In the genomic region with DNA sequence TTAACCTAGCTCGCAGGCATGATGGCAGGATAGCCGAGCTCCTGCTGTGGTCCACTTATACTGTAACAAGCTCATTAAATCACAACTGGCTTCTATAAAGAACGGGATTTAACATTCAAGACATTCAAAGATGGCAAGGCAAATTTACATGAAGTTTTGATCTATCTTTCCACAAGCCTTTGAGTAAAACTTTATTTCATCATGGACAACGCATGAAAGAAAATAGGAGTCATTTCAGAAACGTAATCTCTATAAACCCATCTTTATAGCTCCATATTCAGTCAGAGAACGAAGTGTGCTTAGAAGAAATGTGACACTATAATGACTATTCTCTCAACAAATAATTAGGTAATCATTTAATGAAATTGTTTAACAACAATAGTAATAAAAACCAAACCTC, we compare ENCODE assay signal across 7 cellular contexts. TPM values are rescaled to one million over a fixed set of nuclear protein-coding genes. Genes with fewer than 3 reads are reported as not detected.
DNase-seq lines count a peak whose midpoint lies in the region; ATAC-seq, FAIRE-seq and TF ChIP-seq lines count a peak whose summit lies in the region.

No MANE protein-coding gene starts in this region.

- no peak overlapping the region for H3K14ac ChIP-seq in H9 (ENCODE audit: insufficient read depth, low read length)

- no peak overlapping the region for H2BK5ac ChIP-seq in H9 (ENCODE audit: insufficient read length, low read length)

- H4K5ac ChIP-seq in H9 (ENCODE audit: insufficient read length, low read depth, low read length), result no peak overlapping the region

- H3K9me3 Mint-ChIP-seq in H9, result peaks cover 2 to 3% of the 10 kb centered on the region in 2 experiments; a peak in 2 of 5 replicates

- H3K4me3 ChIP-seq in SU-DHL-6 (ENCODE audit: insufficient read depth, low read length, poor library complexity, severe bottlenecking) (peak overlapping the region; percentile 100), fibroblast of villous mesenchyme (ENCODE audit: low read depth, low read length) (peak overlapping the region; percentile 100), small intestine (ENCODE audit: low read depth in 1 of 2, low read length in 2 of 2) (peak overlapping the region; percentile 41 to 99)

- no peak overlapping the region for H3K23ac ChIP-seq in H9 (ENCODE audit: insufficient read length, low read depth, low read length)

- no CpG with 5 or more reads among the region's 6 CpGs for WGBS in H9 (ENCODE audit: extremely low coverage, insufficient read length, low lambda C conversion rate)
- WGBS in small intestine, 3 donors, result 4 to 20% (median 5%) methylated on average over 6 of the region's 6 CpGs

- H2AK5ac ChIP-seq in H9 (ENCODE audit: insufficient read length, low read length), result no peak overlapping the region

- H2BK12ac ChIP-seq in H9 (ENCODE audit: insufficient read length, low read depth, low read length), result no peak overlapping the region

- peaks cover 4% of the 10 kb centered on the region; the same call in 1 of the 2 replicates for H3F3A ChIP-seq in SU-DHL-6 (ENCODE audit: insufficient read depth)

- H3K79me1 ChIP-seq in H9 (ENCODE audit: insufficient read depth, low read depth, low read length, poor library complexity, severe bottlenecking), result no peaks in the 10 kb centered on the region

- H4K91ac ChIP-seq in H9 (ENCODE audit: insufficient read length, low read depth, low read length), result no peak overlapping the region

- no peak for FAIRE-seq in small intestine (lab: Jason Lieb, UNC)

- H3K9ac ChIP-seq in H9 (ENCODE audit: extremely low read depth, insufficient read length, low read length) (peak overlapping the region; percentile 83), SU-DHL-6 (ENCODE audit: low read length) (peak overlapping the region; percentile 100)

- no peak overlapping the region for H2BK120ac ChIP-seq in H9 (ENCODE audit: low read depth, low read length, poor library complexity, severe bottlenecking)

- H3K27me3 ChIP-seq in H9 (ENCODE audit: insufficient read depth, low read length) (no peaks in the 10 kb centered on the region), SU-DHL-6 (ENCODE audit: low read length) (no peaks in the 10 kb centered on the region), small intestine (ENCODE audit: control insufficient read depth in 2 of 2, insufficient read depth in 2 of 2, low read length in 2 of 2) (no peaks in the 10 kb centered on the region)

- H2BK20ac ChIP-seq in H9 (ENCODE audit: low read depth, low read length, poor library complexity, severe bottlenecking), result no peak overlapping the region

- H3K4me1 ChIP-seq in H9 (ENCODE audit: insufficient read depth, low read length) (no peaks in the 10 kb centered on the region), small intestine (ENCODE audit: control insufficient read depth in 2 of 2, insufficient read depth in 1 of 2, low read depth in 1 of 2, low read length in 1 of 2) (peaks cover 0 to 3% of the 10 kb centered on the region in 2 donors)

- no peak for DNase-seq in H9
- DNase-seq in fibroblast of villous mesenchyme (ENCODE audit: low read depth), result peak; percentile 32
- DNase-seq in small intestine, result peak; percentile 20

- 0 out of 7 replicates have a peak overlapping the region, but pooled peaks of 1 of the 3 experiments have one; percentile 52 for H3K27ac Mint-ChIP-seq in H9

- ATAC-seq in GM19324 (IDR thresholded peaks at IDR 0.05; ENCODE audit: low FRiP score, unreplicated experiment) (no peak), GM21423 (IDR thresholded peaks at IDR 0.05; ENCODE audit: unreplicated experiment) (no peak), GM18520 (IDR thresholded peaks at IDR 0.05; ENCODE audit: unreplicated experiment) (no peak)

- H3K27ac ChIP-seq in H9 (ENCODE audit: insufficient read length, low read depth, low read length), result no peak overlapping the region
- H3K27ac ChIP-seq in SU-DHL-6 (ENCODE audit: low read depth, low read length), result peak overlapping the region; percentile 86; the same call in 1 of the 2 replicates
- H3K27ac ChIP-seq in small intestine (ENCODE audit: low read depth in 1 of 2, low read length in 1 of 2), result peak overlapping the region in 1 of 2 donors; percentile 24

- peaks cover 12 to 15% of the 10 kb centered on the region in 2 experiments for H3K4me1 Mint-ChIP-seq in H9

- H3T11ph ChIP-seq in H9 (ENCODE audit: low read length), result no peak overlapping the region

- H3K36me3 ChIP-seq in SU-DHL-6 (ENCODE audit: low read length) (peaks cover 7% of the 10 kb centered on the region; the same call in 1 of the 2 replicates), small intestine (ENCODE audit: control insufficient read depth in 2 of 2, insufficient read depth in 2 of 2, low read length in 2 of 2) (peaks cover 4 to 5% of the 10 kb centered on the region in 2 donors)

- H4K20me1 ChIP-seq in H9 (ENCODE audit: control insufficient read depth, insufficient read depth, insufficient read length) (no peaks in the 10 kb centered on the region), SU-DHL-6 (ENCODE audit: low read depth, low read length) (no peaks in the 10 kb centered on the region; the same call in 1 of the 2 replicates)

- no peak overlapping the region for H3K4ac ChIP-seq in H9 (ENCODE audit: low read depth, low read length)

- H3K36me3 Mint-ChIP-seq in H9 (ENCODE audit: insufficient read depth in 1 of 3, low read depth in 3 of 3), result peaks cover 6 to 11% (median 8%) of the 10 kb centered on the region in 3 experiments; a peak in 6 of 7 replicates

- H2BK15ac ChIP-seq in H9 (ENCODE audit: low read depth, low read length), result no peak overlapping the region

- TF ChIP-seq CTCF in H9 (conservative IDR thresholded peaks at IDR 0.05) (no peak), SU-DHL-6 (IDR thresholded peaks at IDR 0.05; ENCODE audit: insufficient read depth, low read length, poor library complexity, severe bottlenecking) (no peak), fibroblast of villous mesenchyme (IDR thresholded peaks at IDR 0.05; ENCODE audit: insufficient read depth, low read depth, low read length) (no peak)

- no peak overlapping the region for H3K56ac ChIP-seq in H9 (ENCODE audit: insufficient read length, low read depth, low read length)

- no peak overlapping the region for H3K18ac ChIP-seq in H9 (ENCODE audit: insufficient read length, low read depth, low read length)

- H3K23me2 ChIP-seq in H9 (ENCODE audit: insufficient read length, low read depth, low read length, poor library complexity, severe bottlenecking), result peaks cover 5% of the 10 kb centered on the region

- no peak overlapping the region for H4K8ac ChIP-seq in H9 (replicated peaks; ENCODE audit: insufficient read length, low read depth, low read length)

- H3K4me2 ChIP-seq in H9 (ENCODE audit: insufficient read depth, insufficient read length, low read length), result peak overlapping the region; percentile 78
- H3K4me2 ChIP-seq in SU-DHL-6 (ENCODE audit: low read depth, low read length, poor library complexity, severe bottlenecking), result peak overlapping the region; percentile 80

- H3K4me3 Mint-ChIP-seq in H9, result peak overlapping the region; percentile 87 to 89

- H3K79me2 ChIP-seq in H9 (ENCODE audit: insufficient read depth, low read length) (peaks cover 29% of the 10 kb centered on the region; the same call in 1 of the 2 replicates), SU-DHL-6 (ENCODE audit: insufficient read depth, low read length) (peaks cover 64% of the 10 kb centered on the region)

- H3K9me3 ChIP-seq in H9 (ENCODE audit: control insufficient read depth, low read depth, low read length) (no peaks in the 10 kb centered on the region), SU-DHL-6 (ENCODE audit: insufficient read depth, low read length) (no peaks in the 10 kb centered on the region), small intestine (ENCODE audit: control insufficient read depth, low read depth) (no peaks in the 10 kb centered on the region)

- H2AFZ ChIP-seq in H9 (ENCODE audit: low read length), result no peak overlapping the region
- no peak overlapping the region for H2AFZ ChIP-seq in SU-DHL-6 (ENCODE audit: low read depth, low read length, severe bottlenecking)

- H3K27me3 Mint-ChIP-seq in H9 (ENCODE audit: low read depth), result no peaks in the 10 kb centered on the region; the same call in 1 of the 2 replicates

- H3K9me2 ChIP-seq in SU-DHL-6 (replicated peaks; ENCODE audit: insufficient read depth, low read length), result no peaks in the 10 kb centered on the region

RNA-seq across cellular contexts. Expression of gene RPN1, which starts 1.4 kb away (rescaled TPM):
- total RNA-seq in H9 (2021), result 170 and 174 TPM in 2 replicates
- total RNA-seq in fibroblast of villous mesenchyme, result 491 and 661 TPM in 2 replicates
- polyA plus RNA-seq in small intestine, result 100 to 1,000 TPM in 1 of 3 donors, 10 to 100 TPM in 2; 43.2 to 270 (median 55.4) TPM
